14 cellular contexts compared by ENCODE assay signal in genomic region chr4:7892212-7893019, GRCh38. TPM values are rescaled to one million over a fixed set of nuclear protein-coding genes. Genes with fewer than 3 reads are reported as not detected.
DNase-seq lines count a peak whose midpoint lies in the region; ATAC-seq, FAIRE-seq and TF ChIP-seq lines count a peak whose summit lies in the region.
"Had no signal": no experiment of that assay in that cellular context is flagged by ENCODE, and none has a peak within 500 bp of the region (broad histone marks: within the 10 kb centered on the region; RNA-seq: fewer than 3 reads in every experiment).

No MANE protein-coding gene starts in this region.

- H3K9me3 ChIP-seq in AG04450 (ENCODE audit: control insufficient read depth, insufficient read depth, low read length) (peaks cover 8% of the 10 kb centered on the region), mucosa of descending colon (peaks cover 7% of the 10 kb centered on the region)
- H3K9me3 ChIP-seq: right lobe of liver had no signal

- H3K36me3 ChIP-seq in mucosa of descending colon (ENCODE audit: low read depth), result no peaks in the 10 kb centered on the region
- H3K36me3 ChIP-seq: right lobe of liver had no signal

- peak overlapping the region; percentile 98 for H3K27ac ChIP-seq in AG04450 (ENCODE audit: low read depth, low read length)
- H3K27ac ChIP-seq: right lobe of liver had no signal

- POLR2A ChIA-PET in AG04450 (lab: Yijun Ruan, JAX), result interaction anchor here (0.5 to 2.2 kb wide), 10 partner anchors 12 to 81 kb away, joined by 3 to 18 read pairs (median 6); partner anchors contain the start of gene AFAP1

- DNase-seq in AG04450 (ENCODE audit: low read depth, low spot score) (peak; percentile 96), HTR-8/SVneo (ENCODE audit: insufficient read length, low spot score) (peak; percentile 88), chondrocyte (ENCODE audit: low spot score) (no peak), mucosa of descending colon (no peak), activated gamma-delta T cell treated with Interleukin-2 at 50 U/mL for 16 hours (no peak)
- DNase-seq in activated T-helper 2 cell treated with anti-CD3 and anti-CD28 coated beads, Interferon-gamma antibody, Interleukin-2, Interleukin-4, amounts not matched to agents 10 μg/mL and 5 μg/mL and 100 μg/mL, durations not matched to agents 14 hours and 24 hours and 36 hours (ENCODE audit: low spot score), result no peak
- DNase-seq: activated T-cell treated with anti-CD3 and anti-CD28 coated beads, Interleukin-2, amount 50 U/mL, for 24 hours; CD8-positive, alpha-beta T cell; NCI-H2107; right lobe of liver had no signal

- peaks cover 11% of the 10 kb centered on the region for H3K4me1 ChIP-seq in mucosa of descending colon (ENCODE audit: low read depth)
- H3K4me1 ChIP-seq: right lobe of liver had no signal

- H3K27me3 ChIP-seq in AG04450 (ENCODE audit: control insufficient read depth, insufficient read depth, low read length), result no peaks in the 10 kb centered on the region
- H3K27me3 ChIP-seq: right lobe of liver had no signal

- peaks cover 6% of the 10 kb centered on the region for H3K36me3 Mint-ChIP-seq in chondrocyte (ENCODE audit: low read depth)
- peaks cover 4% of the 10 kb centered on the region for H3K36me3 Mint-ChIP-seq in activated T-helper 2 cell treated with anti-CD3 and anti-CD28 coated beads, Interferon-gamma antibody, Interleukin-2, Interleukin-4, amounts not matched to agents 10 μg/mL and 5 μg/mL and 100 μg/mL, durations not matched to agents 14 hours and 24 hours and 36 hours (ENCODE audit: low read depth)
- H3K36me3 Mint-ChIP-seq: stimulated activated memory B cell treated with anti-CD40 and anti-IgM and Interleukin-4, amounts not matched to agents 10 μg/mL and 1 μg/mL and 100 μg/mL, for 72 hours had no signal

- peak; percentile 91 for FAIRE-seq in HTR-8/SVneo (lab: Jason Lieb, UNC)

- peaks cover 7% of the 10 kb centered on the region for H3K9me3 Mint-ChIP-seq in chondrocyte (ENCODE audit: low read depth)
- peaks cover 7% of the 10 kb centered on the region for H3K9me3 Mint-ChIP-seq in activated T-helper 2 cell treated with anti-CD3 and anti-CD28 coated beads, Interferon-gamma antibody, Interleukin-2, Interleukin-4, amounts not matched to agents 10 μg/mL and 5 μg/mL and 100 μg/mL, durations not matched to agents 14 hours and 24 hours and 36 hours

- peaks cover 72% of the 10 kb centered on the region for H3K4me1 Mint-ChIP-seq in chondrocyte (ENCODE audit: low read depth)
- peaks cover 4% of the 10 kb centered on the region for H3K4me1 Mint-ChIP-seq in activated T-helper 2 cell treated with anti-CD3 and anti-CD28 coated beads, Interferon-gamma antibody, Interleukin-2, Interleukin-4, amounts not matched to agents 10 μg/mL and 5 μg/mL and 100 μg/mL, durations not matched to agents 14 hours and 24 hours and 36 hours (ENCODE audit: low read depth)
- H3K4me1 Mint-ChIP-seq: stimulated activated memory B cell treated with anti-CD40 and anti-IgM and Interleukin-4, amounts not matched to agents 10 μg/mL and 1 μg/mL and 100 μg/mL, for 72 hours had no signal

- intact Hi-C loops in mucosa of descending colon (cut with DNase I, micrococcal nuclease), result no loop called here
- intact Hi-C loops in activated T-helper 2 cell treated with anti-CD3 and anti-CD28 coated beads, Interferon-gamma antibody, Interleukin-2, Interleukin-4, amounts not matched to agents 10 μg/mL and 5 μg/mL and 100 μg/mL, durations not matched to agents 14 hours and 24 hours and 36 hours (cut with micrococcal nuclease), result no loop called here

- peak overlapping the region; percentile 25 for H3K4me3 ChIP-seq in AG04450 (ENCODE audit: low read depth, low read length)
- H3K4me3 ChIP-seq in mucosa of descending colon, result no peak overlapping the region
- H3K4me3 ChIP-seq: right lobe of liver had no signal

- H3K27ac Mint-ChIP-seq in chondrocyte (ENCODE audit: unreplicated experiment), result peak overlapping the region; percentile 90
- no peak overlapping the region for H3K27ac Mint-ChIP-seq in activated T-helper 2 cell treated with anti-CD3 and anti-CD28 coated beads, Interferon-gamma antibody, Interleukin-2, Interleukin-4, amounts not matched to agents 10 μg/mL and 5 μg/mL and 100 μg/mL, durations not matched to agents 14 hours and 24 hours and 36 hours
- H3K27ac Mint-ChIP-seq: activated T-cell treated with anti-CD3 and anti-CD28 coated beads, Interleukin-2, amount 50 U/mL, for 24 hours; CD8-positive, alpha-beta T cell; stimulated activated memory B cell treated with anti-CD40 and anti-IgM and Interleukin-4, amounts not matched to agents 10 μg/mL and 1 μg/mL and 100 μg/mL, for 72 hours; T-helper 1 cell treated with Interleukin-12 subunit alpha and Interleukin-12 subunit beta and Interleukin-4 antibody, amounts not matched to agents 30 μg/mL and 1 μg/mL, for 36 hours had no signal

- ATAC-seq in mucosa of descending colon, result peak; percentile 32
- no peak for ATAC-seq in GM21381 (IDR thresholded peaks at IDR 0.05; ENCODE audit: unreplicated experiment)
- no peak for ATAC-seq in HG03432 (IDR thresholded peaks at IDR 0.05; ENCODE audit: unreplicated experiment)
- ATAC-seq: CD8-positive, alpha-beta T cell; stimulated activated memory B cell treated with anti-CD40 and anti-IgM and Interleukin-4, amounts not matched to agents 10 μg/mL and 1 μg/mL and 100 μg/mL, for 72 hours had no signal

- TF ChIP-seq CTCF in AG04450 (IDR thresholded peaks at IDR 0.05; ENCODE audit: low read depth, low read length), result no peak
- TF ChIP-seq CTCF in chondrocyte (IDR thresholded peaks at IDR 0.05), result no peak
- no peak for TF ChIP-seq CTCF in mucosa of descending colon (IDR thresholded peaks at IDR 0.05)

- peak overlapping the region; percentile 27 for H3K4me3 Mint-ChIP-seq in chondrocyte (ENCODE audit: unreplicated experiment)
- H3K4me3 Mint-ChIP-seq in activated T-helper 2 cell treated with anti-CD3 and anti-CD28 coated beads, Interferon-gamma antibody, Interleukin-2, Interleukin-4, amounts not matched to agents 10 μg/mL and 5 μg/mL and 100 μg/mL, durations not matched to agents 14 hours and 24 hours and 36 hours (ENCODE audit: low read depth), result no peak overlapping the region
- H3K4me3 Mint-ChIP-seq: activated T-cell treated with anti-CD3 and anti-CD28 coated beads, Interleukin-2, amount 50 U/mL, for 24 hours; CD8-positive, alpha-beta T cell; stimulated activated memory B cell treated with anti-CD40 and anti-IgM and Interleukin-4, amounts not matched to agents 10 μg/mL and 1 μg/mL and 100 μg/mL, for 72 hours; T-helper 1 cell treated with Interleukin-12 subunit alpha and Interleukin-12 subunit beta and Interleukin-4 antibody, amounts not matched to agents 30 μg/mL and 1 μg/mL, for 36 hours had no signal

- H3K27me3 Mint-ChIP-seq in chondrocyte (ENCODE audit: low read depth), result no peaks in the 10 kb centered on the region
- no peaks in the 10 kb centered on the region for H3K27me3 Mint-ChIP-seq in activated T-helper 2 cell treated with anti-CD3 and anti-CD28 coated beads, Interferon-gamma antibody, Interleukin-2, Interleukin-4, amounts not matched to agents 10 μg/mL and 5 μg/mL and 100 μg/mL, durations not matched to agents 14 hours and 24 hours and 36 hours (ENCODE audit: low read depth)
- H3K27me3 Mint-ChIP-seq: activated T-cell treated with anti-CD3 and anti-CD28 coated beads, Interleukin-2, amount 50 U/mL, for 24 hours had no signal

- CTCF ChIA-PET in AG04450 (lab: Charles Lee), result no interaction called here

RNA-seq across cellular contexts. Expression of gene AFAP1, which starts 47.2 kb away (rescaled TPM):
- 57.9 and 61.7 TPM in 2 replicates for polyA plus RNA-seq in AG04450 (2011; rRNA removed)
- 77.9 and 84.3 TPM in 2 replicates for polyA minus RNA-seq in AG04450 (2011; rRNA and poly(A)+ RNA removed)
- total RNA-seq in chondrocyte, result 107 to 119 TPM (median 118 TPM) in 3 replicates
- total RNA-seq in mucosa of descending colon, result 10 to 100 TPM; 31.4 to 59.1 (median 37.1) TPM
- total RNA-seq in activated T-helper 2 cell treated with anti-CD3 and anti-CD28 coated beads, Interferon-gamma antibody, Interleukin-2, Interleukin-4, amounts not matched to agents 10 μg/mL and 5 μg/mL and 100 μg/mL, durations not matched to agents 14 hours and 24 hours and 36 hours, result 53.7 and 57.6 TPM in 2 replicates

Comparison
In these comparisons a context has a peak if more than half of its experiments do, and no peak if none do; other contexts are left out.
1. DNase-seq: peak in AG04450 (single experiment) and HTR-8/SVneo (single experiment); none in chondrocyte (single experiment), mucosa of descending colon (0 of 3), activated T-helper 2 cell treated with anti-CD3 and anti-CD28 coated beads, Interferon-gamma antibody, Interleukin-2, Interleukin-4, amounts not matched to agents 10 μg/mL and 5 μg/mL and 100 μg/mL, durations not matched to agents 14 hours and 24 hours and 36 hours (single experiment) and activated gamma-delta T cell treated with Interleukin-2 at 50 U/mL for 16 hours (single experiment).